In the genomic region with DNA sequence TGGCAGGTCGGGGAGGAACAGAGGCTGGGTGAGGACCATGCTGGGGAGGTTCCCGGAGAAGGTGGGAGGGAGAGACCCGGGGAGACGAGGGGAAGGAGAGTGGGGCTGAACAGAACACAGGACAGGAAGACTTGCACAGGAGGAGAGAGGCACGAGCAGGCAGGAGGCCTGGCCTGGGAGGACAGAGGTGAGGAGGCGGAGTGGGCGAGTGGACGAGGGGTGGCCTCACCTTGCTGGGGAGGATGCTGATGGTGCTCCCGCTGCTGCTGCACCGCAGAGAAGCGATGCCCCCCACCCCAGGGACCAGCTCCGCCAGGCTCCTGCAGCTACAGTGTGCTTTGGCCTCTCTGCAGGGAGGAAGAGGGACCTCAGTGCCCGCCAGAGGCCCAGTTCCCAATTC, we compare ENCODE assay signal across 28 cellular contexts. TPM values are rescaled to one million over a fixed set of nuclear protein-coding genes. Genes with fewer than 3 reads are reported as not detected.
DNase-seq lines count a peak whose midpoint lies in the region; ATAC-seq, FAIRE-seq and TF ChIP-seq lines count a peak whose summit lies in the region.
"Had no signal": no experiment of that assay in that cellular context is flagged by ENCODE, and none has a peak within 500 bp of the region (broad histone marks: within the 10 kb centered on the region; RNA-seq: fewer than 3 reads in every experiment).

No MANE protein-coding gene starts in this region.

- in situ Hi-C loops in K562 (cut with MboI): no loop called here

- no peak overlapping the region for H2AK5ac ChIP-seq in neuronal stem cell (ENCODE audit: low read depth, low read length)

- no peak overlapping the region for H4K91ac ChIP-seq in neuronal stem cell (ENCODE audit: low read depth, low read length, poor library complexity)

- H3K79me2 ChIP-seq in K562 (ENCODE audit: control insufficient read depth, insufficient read depth, low read length): no peaks in the 10 kb centered on the region

- peaks cover 3% of the 10 kb centered on the region for H3K79me1 ChIP-seq in neuronal stem cell (ENCODE audit: low read depth, low read length)

- intact Hi-C loops in K562 (cut with micrococcal nuclease): no loop called here

- ATAC-seq in K562: no peak
- ATAC-seq in HG02588 (IDR thresholded peaks at IDR 0.05; ENCODE audit: unreplicated experiment): no peak
- ATAC-seq: CD8-positive, alpha-beta T cell; GM12878 had no signal

- no peak overlapping the region for H2BK5ac ChIP-seq in neuronal stem cell (ENCODE audit: low read length)

- no peaks in the 10 kb centered on the region for H4K20me1 ChIP-seq in K562 (replicated peaks; ENCODE audit: control insufficient read depth, insufficient read depth, low read length)

- no peak overlapping the region for H3K23ac ChIP-seq in neuronal stem cell (ENCODE audit: low read depth, low read length, poor library complexity)

- CTCF ChIA-PET in HEK293 (lab: Yijun Ruan, JAX) (no interaction called here), K562 (lab: Yijun Ruan, JAX; ENCODE audit: low intra/inter-chr PET ratio) (no interaction called here)

- H2AFZ ChIP-seq in K562 (ENCODE audit: low read depth, low read length) (no peak overlapping the region), neuronal stem cell (ENCODE audit: low read length) (no peak overlapping the region)

- H3K27me3 ChIP-seq in K562 (ENCODE audit: control insufficient read depth in 2 of 2, insufficient read depth in 2 of 2, low read length in 2 of 2) (peaks cover 5 to 18% of the 10 kb centered on the region in 2 experiments; a peak in 4 of 5 replicates), neuronal stem cell (ENCODE audit: control insufficient read depth in 3 of 3, insufficient read depth in 3 of 3, low read depth in 1 of 3, low read length in 3 of 3) (no peaks in the 10 kb centered on the region)
- H3K27me3 ChIP-seq: BLaER1 treated with 17β-estradiol and CSF1 and Interleukin-3, amounts not matched to agents 10 nM and 100 nM had no signal

- H3K4me2 ChIP-seq in K562 (ENCODE audit: insufficient read depth, low read length) (no peak overlapping the region), neuronal stem cell (ENCODE audit: insufficient read depth, low read length, poor library complexity, severe bottlenecking) (no peak overlapping the region)
- H3K4me2 ChIP-seq: BLaER1 treated with 17β-estradiol and CSF1 and Interleukin-3, amounts not matched to agents 10 nM and 100 nM had no signal

- BruUV-seq in K562 (replicated peaks; lab: Mats Ljungman, UMichigan): no TSS peak

- POLR2A ChIA-PET in HEK293 (lab: Yijun Ruan, JAX) (no interaction called here), K562 (lab: Yijun Ruan, JAX) (interaction anchor here (0.6 kb wide), 1 partner anchor 148 kb away, joined by 3 read pairs; the partner anchor contains the start of gene UQCC4)

- H3K18ac ChIP-seq in neuronal stem cell (ENCODE audit: low read length): no peak overlapping the region

- H2BK120ac ChIP-seq in neuronal stem cell (ENCODE audit: low read depth, low read length): no peak overlapping the region

- no peak overlapping the region for H3K27ac ChIP-seq in HEK293 (ENCODE audit: extremely low read depth, low read depth, low read length)
- H3K27ac ChIP-seq in K562 (ENCODE audit: extremely low read depth, low read depth, low read length): no peak overlapping the region
- no peak overlapping the region for H3K27ac ChIP-seq in neuronal stem cell (replicated peaks; ENCODE audit: low read length)
- H3K27ac ChIP-seq: BLaER1 treated with 17β-estradiol and CSF1 and Interleukin-3, amounts not matched to agents 10 nM and 100 nM; C4-2B had no signal

- no peak for TF ChIP-seq POLR2A in K562 (conservative IDR thresholded peaks at IDR 0.05)

- FAIRE-seq in K562 (lab: Jason Lieb, UNC): no peak
- FAIRE-seq: A204.1, GM12878, GM12892, GM18507 had no signal

- TF ChIP-seq CTCF in HEK293 (tag by site-specific recombination; IDR thresholded peaks at IDR 0.05) (no peak), K562 (IDR thresholded peaks at IDR 0.05 in 2 of 3, conservative IDR thresholded peaks at IDR 0.05 in 1 of 3; ENCODE audit: insufficient read depth in 2 of 3, low read depth in 1 of 3, low read length in 3 of 3) (no peak)

- H3K9ac ChIP-seq in K562 (ENCODE audit: insufficient read depth in 1 of 2, low read depth in 2 of 2, low read length in 2 of 2): peak overlapping the region in 1 of 2 experiments; percentile 38; a peak in 1 of 4 replicates
- peak overlapping the region; percentile 27 for H3K9ac ChIP-seq in neuronal stem cell (ENCODE audit: low read depth, low read length, poor library complexity)
- H3K9ac ChIP-seq: BLaER1 treated with 17β-estradiol and CSF1 and Interleukin-3, amounts not matched to agents 10 nM and 100 nM had no signal

- H2BK12ac ChIP-seq in neuronal stem cell (ENCODE audit: low read length): no peak overlapping the region

- H3K4me1 ChIP-seq in HEK293 (ENCODE audit: control insufficient read depth, insufficient read depth, low read length) (no peaks in the 10 kb centered on the region), K562 (replicated peaks in 1 of 2; ENCODE audit: control insufficient read depth in 2 of 2, insufficient read depth in 2 of 2, low read length in 2 of 2) (peaks cover 0 to 11% of the 10 kb centered on the region in 2 experiments; a peak in 1 of 5 replicates), neuronal stem cell (ENCODE audit: control insufficient read depth in 2 of 2, insufficient read depth in 1 of 2, low read depth in 1 of 2, low read length in 2 of 2) (no peaks in the 10 kb centered on the region)

- no peak overlapping the region for H3K4ac ChIP-seq in neuronal stem cell (ENCODE audit: low read length)

- no peak for TF ChIP-seq RAD21 in K562 (CRISPR knock-in tag; conservative IDR thresholded peaks at IDR 0.05 in 1 of 2, IDR thresholded peaks at IDR 0.05 in 1 of 2)

- H4K8ac ChIP-seq in neuronal stem cell (ENCODE audit: low read depth, low read length): no peak overlapping the region

- no peak for TF ChIP-seq EP300 in K562 (IDR thresholded peaks at IDR 0.05; ENCODE audit: low read length)

- WGBS in K562 (ENCODE audit: insufficient coverage, low coverage, missing lambda C conversion rate): 15% methylated on average over 13 of the region's 13 CpGs
- no CpG with 5 or more reads among the region's 13 CpGs for WGBS in neuronal stem cell (ENCODE audit: extremely low coverage in 2 of 2, insufficient read length in 2 of 2, insufficient replicate concordance in 1 of 2), 2 donors

- H3K9me3 ChIP-seq in HEK293 (ENCODE audit: control insufficient read depth, insufficient read depth, low read depth, low read length): no peaks in the 10 kb centered on the region
- no peaks in the 10 kb centered on the region for H3K9me3 ChIP-seq in K562 (replicated peaks; ENCODE audit: control insufficient read depth, insufficient read depth, low read depth, low read length)
- H3K9me3 ChIP-seq in neuronal stem cell (replicated peaks in 1 of 2; ENCODE audit: control insufficient read depth in 2 of 2, insufficient read depth in 1 of 2, low read depth in 1 of 2, low read length in 2 of 2): no peaks in the 10 kb centered on the region
- H3K9me3 ChIP-seq: BLaER1 treated with 17β-estradiol and CSF1 and Interleukin-3, amounts not matched to agents 10 nM and 100 nM had no signal

- H3K36me3 ChIP-seq in HEK293 (ENCODE audit: control insufficient read depth in 2 of 2, insufficient read depth in 1 of 2, low read length in 2 of 2): peaks cover 0 to 43% of the 10 kb centered on the region in 2 experiments; a peak in 2 of 3 replicates
- H3K36me3 ChIP-seq in K562 (ENCODE audit: control insufficient read depth, insufficient read depth, low read length): no peaks in the 10 kb centered on the region
- peaks cover 30 to 65% of the 10 kb centered on the region in 2 donors for H3K36me3 ChIP-seq in neuronal stem cell (replicated peaks in 1 of 2; ENCODE audit: control insufficient read depth in 2 of 2, insufficient read depth in 2 of 2, low read length in 2 of 2)

- no peaks in the 10 kb centered on the region for H3K9me1 ChIP-seq in K562 (ENCODE audit: control insufficient read depth, insufficient read depth, low read length)

- no peak for DNase-seq in K562 (ENCODE audit: extremely low read depth in 1 of 4, low spot score in 3 of 4)
- DNase-seq in neuronal stem cell (ENCODE audit: low spot score): no peak
- DNase-seq in stimulated activated CD4-positive, alpha-beta T cell treated with anti-CD3 and anti-CD28 coated beads, Interleukin-12 subunit alpha, Interleukin-12 subunit beta, amount 100 ng/mL, for 4 hours: no peak
- DNase-seq in NCI-H446 (lab: John Stamatoyannopoulos, UW): no peak
- DNase-seq in COLO829 (ENCODE audit: low spot score): no peak
- DNase-seq: 8988T; ACHN; CD4-positive, alpha-beta T cell; CD8-positive, alpha-beta T cell; COR-L47; DMS 273 treated with DMSO at 0.1 percent for 48 hours; DMS153; DMS53; DMS79; DND-41; EL; GDM1 had no signal

- no peak overlapping the region for H3K4me3 ChIP-seq in HEK293 (ENCODE audit: low read depth, low read length)
- H3K4me3 ChIP-seq in K562: no peak overlapping the region
- H3K4me3 ChIP-seq in neuronal stem cell (ENCODE audit: low read length in 2 of 2): no peak overlapping the region
- H3K4me3 ChIP-seq: BLaER1 treated with 17β-estradiol and CSF1 and Interleukin-3, amounts not matched to agents 10 nM and 100 nM; GM12878 had no signal

- no peak overlapping the region for H2BK15ac ChIP-seq in neuronal stem cell (ENCODE audit: low read length)

- H3K14ac ChIP-seq in neuronal stem cell (ENCODE audit: low read length): no peak overlapping the region

RNA-seq across cellular contexts. Expression of gene TMEM204, which starts 34.5 kb away (rescaled TPM):
- total RNA-seq in K562 (2011; cell fraction: chromatin; rRNA removed; ENCODE audit: low replicate concordance): not detected in 2 replicates
- not detected in 2 replicates for total RNA-seq in K562 (2011; cell fraction: nucleolus; rRNA removed)
- total RNA-seq in K562 (2011; cell fraction: nucleoplasm; rRNA removed): not detected in 2 replicates
- total RNA-seq in K562 (2014; rRNA removed) (not detected in 2 replicates), K562 (2014; rRNA removed; fragmentation: Illumina TruSeq; extraction: Trizol) (not detected in 2 replicates), K562 (2015; rRNA removed; fragmentation: Illumina TruSeq; extraction: Trizol) (not detected in 2 replicates), K562 (2021) (0.18 TPM in 1 of 2 replicates, not detected in the other)
- polyA plus RNA-seq in K562 (2011; rRNA removed) (not detected in 2 replicates), K562 (2014; fragmentation: Illumina TruSeq; extraction: Trizol) (not detected in 2 replicates), K562 (2014; fragmentation: Nextera tagmentation; extraction: Ambion mirVana) (under 1 TPM in 1 of 2 experiments, not detected in 1; 0.04 TPM), K562 (2014; rRNA removed) (not detected in 2 replicates)
- not detected in 2 replicates for polyA plus RNA-seq in K562 (2011; cell fraction: cytosol; rRNA removed)
- not detected in 2 replicates for polyA plus RNA-seq in K562 (2011; cell fraction: nucleus; rRNA removed)
- 0.09 and 0.29 TPM in 2 replicates for polyA plus RNA-seq in K562 (2012)
- polyA minus RNA-seq in K562 (2011; rRNA and poly(A)+ RNA removed): not detected in 2 replicates
- polyA minus RNA-seq in K562 (2011; cell fraction: cytosol; rRNA and poly(A)+ RNA removed): not detected in 2 replicates
- polyA minus RNA-seq in K562 (2011; cell fraction: nucleus; rRNA and poly(A)+ RNA removed): not detected in 2 replicates
- not detected for polyA plus RNA-seq in neuronal stem cell (2013, experiment 1 of 2)
- polyA plus RNA-seq in neuronal stem cell (2013, experiment 2 of 2): not detected
- total RNA-seq: A673, Daoy, G401 had no signal

RNA-seq across cellular contexts. Expression of gene IFT140, which starts 43.9 kb away (rescaled TPM):
- total RNA-seq in K562 (2011; cell fraction: chromatin; rRNA removed; ENCODE audit: low replicate concordance): 27.4 and 63.8 TPM in 2 replicates
- total RNA-seq in K562 (2011; cell fraction: nucleolus; rRNA removed): 20.3 and 28.9 TPM in 2 replicates
- 18.8 and 21.9 TPM in 2 replicates for total RNA-seq in K562 (2011; cell fraction: nucleoplasm; rRNA removed)
- total RNA-seq in K562 (2014; rRNA removed): 3.4 and 4.8 TPM in 2 replicates
- total RNA-seq in K562 (2014; rRNA removed; fragmentation: Illumina TruSeq; extraction: Trizol): 2.3 and 2.6 TPM in 2 replicates
- total RNA-seq in K562 (2015; rRNA removed; fragmentation: Illumina TruSeq; extraction: Trizol): 3.4 and 4.4 TPM in 2 replicates
- total RNA-seq in K562 (2021): 7.3 and 7.6 TPM in 2 replicates
- polyA plus RNA-seq in K562 (2011; rRNA removed): 3.5 and 3.9 TPM in 2 replicates
- 3.6 and 4.0 TPM in 2 replicates for polyA plus RNA-seq in K562 (2011; cell fraction: cytosol; rRNA removed)
- polyA plus RNA-seq in K562 (2011; cell fraction: nucleus; rRNA removed): 20.5 and 27.3 TPM in 2 replicates
- 5.5 and 9.5 TPM in 2 replicates for polyA plus RNA-seq in K562 (2012)
- 4.0 and 4.8 TPM in 2 replicates for polyA plus RNA-seq in K562 (2014; fragmentation: Illumina TruSeq; extraction: Trizol)
- under 1 TPM; 0.31 to 0.60 TPM for polyA plus RNA-seq in K562 (2014; fragmentation: Nextera tagmentation; extraction: Ambion mirVana)
- polyA plus RNA-seq in K562 (2014; rRNA removed): 3.2 and 3.6 TPM in 2 replicates
- polyA minus RNA-seq in K562 (2011; rRNA and poly(A)+ RNA removed): 3.3 and 5.5 TPM in 2 replicates
- 2.7 and 3.0 TPM in 2 replicates for polyA minus RNA-seq in K562 (2011; cell fraction: cytosol; rRNA and poly(A)+ RNA removed)
- 20.4 and 23.3 TPM in 2 replicates for polyA minus RNA-seq in K562 (2011; cell fraction: nucleus; rRNA and poly(A)+ RNA removed)
- polyA plus RNA-seq in neuronal stem cell (2013, experiment 1 of 2): 29.1 TPM
- 29.5 TPM for polyA plus RNA-seq in neuronal stem cell (2013, experiment 2 of 2)

RNA-seq across cellular contexts. Expression of gene CRAMP1, which starts 44.2 kb away (rescaled TPM):
- total RNA-seq in K562 (2011; cell fraction: chromatin; rRNA removed; ENCODE audit: low replicate concordance): 34.5 and 80.0 TPM in 2 replicates
- 40.7 and 44.9 TPM in 2 replicates for total RNA-seq in K562 (2011; cell fraction: nucleolus; rRNA removed)
- 35.1 and 37.2 TPM in 2 replicates for total RNA-seq in K562 (2011; cell fraction: nucleoplasm; rRNA removed)
- total RNA-seq in K562 (2014; rRNA removed) (5.1 and 8.9 TPM in 2 replicates), K562 (2014; rRNA removed; fragmentation: Illumina TruSeq; extraction: Trizol) (6.5 and 7.5 TPM in 2 replicates), K562 (2015; rRNA removed; fragmentation: Illumina TruSeq; extraction: Trizol) (7.7 and 8.3 TPM in 2 replicates), K562 (2021) (19.0 and 20.8 TPM in 2 replicates)
- polyA plus RNA-seq in K562 (2011; rRNA removed) (7.2 and 9.7 TPM in 2 replicates), K562 (2014; fragmentation: Illumina TruSeq; extraction: Trizol) (14.4 and 15.7 TPM in 2 replicates), K562 (2014; fragmentation: Nextera tagmentation; extraction: Ambion mirVana) (under 1 TPM; 0.52 to 0.62 TPM), K562 (2014; rRNA removed) (12.1 and 14.9 TPM in 2 replicates)
- polyA plus RNA-seq in K562 (2011; cell fraction: cytosol; rRNA removed): 7.6 and 8.1 TPM in 2 replicates
- 17.8 and 29.3 TPM in 2 replicates for polyA plus RNA-seq in K562 (2011; cell fraction: nucleus; rRNA removed)
- 10.1 and 13.6 TPM in 2 replicates for polyA plus RNA-seq in K562 (2012)
- polyA minus RNA-seq in K562 (2011; rRNA and poly(A)+ RNA removed): 9.1 and 9.5 TPM in 2 replicates
- polyA minus RNA-seq in K562 (2011; cell fraction: cytosol; rRNA and poly(A)+ RNA removed): 6.1 and 11.0 TPM in 2 replicates
- 9.7 and 10.2 TPM in 2 replicates for polyA minus RNA-seq in K562 (2011; cell fraction: nucleus; rRNA and poly(A)+ RNA removed)
- 11.9 TPM for polyA plus RNA-seq in neuronal stem cell (2013, experiment 1 of 2)
- polyA plus RNA-seq in neuronal stem cell (2013, experiment 2 of 2): 12.3 TPM
